1 cellular context compared by ENCODE assay signal in genomic region chr2:207960911-207961310, GRCh38.
TF ChIP-seq lines count a peak whose summit lies in the region.

No MANE protein-coding gene starts in this region.

TF ChIP-seq in HEK293, 187 proteins besides CTCF, POLR2A, EP300 and RAD21 (continued from another document):
- TF ChIP-seq ZNF513 (tag by site-specific recombination; IDR thresholded peaks at IDR 0.05): no peak
TF ChIP-seq in HEK293: peak in this region for 1.
